ENCODE assay signal across 8 cellular contexts in genomic region chrX:154761977-154762528, GRCh38. TPM values are rescaled to one million over a fixed set of nuclear protein-coding genes. Genes with fewer than 3 reads are reported as not detected.
DNase-seq lines count a peak whose midpoint lies in the region; ATAC-seq and TF ChIP-seq lines count a peak whose summit lies in the region.

No MANE protein-coding gene starts in this region.

- no peaks in the 10 kb centered on the region for H3K36me3 Mint-ChIP-seq in T-helper 17 cell (ENCODE audit: low read depth)

- H3K27me3 Mint-ChIP-seq in T-helper 17 cell: no peaks in the 10 kb centered on the region

- H3K27me3 ChIP-seq in left ventricle myocardium inferior (ENCODE audit: low read depth): no peaks in the 10 kb centered on the region

- peak overlapping the region; percentile 88 for H3K4me3 Mint-ChIP-seq in T-helper 17 cell

- peaks cover 6% of the 10 kb centered on the region for H3K4me1 Mint-ChIP-seq in T-helper 17 cell

- TF ChIP-seq CTCF in left ventricle myocardium inferior (IDR thresholded peaks at IDR 0.05; ENCODE audit: borderline replicate concordance) (no peak), foreskin fibroblast (IDR thresholded peaks at IDR 0.05; ENCODE audit: low read depth, low read length) (no peak)

- H3K4me3 ChIP-seq in left ventricle myocardium inferior (peak overlapping the region; percentile 82), foreskin fibroblast (ENCODE audit: low read depth in 1 of 2, low read length in 2 of 2) (peak overlapping the region; percentile 63 to 81), skin epidermis (peak overlapping the region; percentile 45 to 77 (median 71))

- DNase-seq in left ventricle myocardium inferior (no peak), Right ventricle myocardium inferior (ENCODE audit: missing footprints) (no peak), T-helper 17 cell (no peak), foreskin fibroblast (no peak), NCI-H510A (lab: John Stamatoyannopoulos, UW) (no peak), epidermal melanocyte (ENCODE audit: insufficient read length, low spot score) (no peak)

- intact Hi-C loops in left ventricle myocardium inferior (cut with micrococcal nuclease): no loop called here
- intact Hi-C loops in Right ventricle myocardium inferior (cut with DNase I): no loop called here

- H3K27ac Mint-ChIP-seq in T-helper 17 cell: peak overlapping the region; percentile 86

- ATAC-seq in Right ventricle myocardium inferior (no peak), T-helper 17 cell (no peak), GM18867 (IDR thresholded peaks at IDR 0.05; ENCODE audit: unreplicated experiment) (no peak)

- no peaks in the 10 kb centered on the region for H3K9me3 ChIP-seq in left ventricle myocardium inferior (replicated peaks)
- H3K9me3 ChIP-seq in T-helper 17 cell (ENCODE audit: control insufficient read depth, low read length, poor library complexity, severe bottlenecking): no peaks in the 10 kb centered on the region

- H3K27ac ChIP-seq in left ventricle myocardium inferior (replicated peaks) (peak overlapping the region; percentile 86), skin epidermis (peak overlapping the region in 13 of 21 experiments; percentile 11 to 89 (median 76))

- peaks cover 24% of the 10 kb centered on the region for H3K4me1 ChIP-seq in left ventricle myocardium inferior

- peaks cover 18% of the 10 kb centered on the region for H3K36me3 ChIP-seq in left ventricle myocardium inferior

RNA-seq across cellular contexts. Expression of gene DKC1, which starts 0.6 kb away (rescaled TPM):
- 18.0 TPM for total RNA-seq in left ventricle myocardium inferior
- 19.7 TPM for total RNA-seq in Right ventricle myocardium inferior
- 10 to 100 TPM; 46.6 to 60.7 TPM for total RNA-seq in T-helper 17 cell

RNA-seq across cellular contexts. Expression of gene GAB3, which starts 11.2 kb away (rescaled TPM):
- total RNA-seq in left ventricle myocardium inferior (14.8 TPM), Right ventricle myocardium inferior (12.1 TPM), T-helper 17 cell (10 to 100 TPM; 17.7 to 18.4 TPM)

RNA-seq across cellular contexts. Expression of gene MPP1, which starts 43.2 kb away (rescaled TPM):
- total RNA-seq in left ventricle myocardium inferior (32.9 TPM), Right ventricle myocardium inferior (40.7 TPM), T-helper 17 cell (10 to 100 TPM in 1 of 2 donors, 1 to 10 TPM in 1; 9.0 to 75.0 TPM)
